Comparison of ENCODE assay signal across 8 cellular contexts in genomic region chr2:220493871-220494525, GRCh38.
"Had no signal": no experiment of that assay in that cellular context is flagged by ENCODE, and none has a peak within 500 bp of the region (broad histone marks: within the 10 kb centered on the region; RNA-seq: fewer than 3 reads in every experiment).

No MANE protein-coding gene starts in this region.

- H3K4me3 ChIP-seq: HAP-1, K562 had no signal

- H3K4me3 Mint-ChIP-seq: HFFc6 had no signal

- ATAC-seq: HCT116, K562 had no signal

- DNase-seq: GOT3, H7, HFFc6, IMR-90, KG1 had no signal

- H3K9me3 Mint-ChIP-seq: HFFc6 had no signal

- H3K27ac Mint-ChIP-seq: HFFc6 had no signal

- H3K4me1 ChIP-seq: HAP-1 had no signal

- H3K36me3 ChIP-seq: HAP-1 had no signal

- H3K9me3 ChIP-seq: HAP-1 had no signal
